15 cellular contexts compared by ENCODE assay signal in genomic region chr22:46815559-46815895, GRCh38. TPM values are rescaled to one million over a fixed set of nuclear protein-coding genes. Genes with fewer than 3 reads are reported as not detected.
A peak's percentile ranks its signal among the peaks of the same experiment; 100 is the strongest.
DNase-seq lines count a peak whose midpoint lies in the region; ATAC-seq and TF ChIP-seq lines count a peak whose summit lies in the region.
"Had no signal": no experiment of that assay in that cellular context is flagged by ENCODE, and none has a peak within 500 bp of the region (broad histone marks: within the 10 kb centered on the region; RNA-seq: fewer than 3 reads in every experiment).

No MANE protein-coding gene starts in this region.

- DNase-seq in Caco-2 (no peak), RWPE2 (ENCODE audit: low spot score) (no peak), kidney tubule cell (ENCODE audit: low spot score) (peak; percentile 9), progenitor cell of endocrine pancreas (ENCODE audit: low spot score, unreplicated experiment) (no peak), brain microvascular endothelial cell (no peak), Kasumi-1 (lab: John Stamatoyannopoulos, UW) (no peak)
- DNase-seq in activated CD8-positive, alpha-beta memory T cell treated with anti-CD3 and anti-CD28 coated beads for 24 hours: no peak
- DNase-seq in central memory CD4-positive, alpha-beta T cell: no peak
- DNase-seq: dermis blood vessel endothelial cell; heart left ventricle; NCI-H1417 treated with DMSO at 0.1 percent for 48 hours; SIG-M5; stimulated activated CD4-positive, alpha-beta T cell treated with anti-CD3 and anti-CD28 coated beads, Interleukin-12 subunit alpha, Interleukin-12 subunit beta, amount 100 ng/mL, for 4 hours had no signal

- CTCF ChIA-PET in Caco-2 (lab: Charles Lee): interaction anchor here (1.0 kb wide), 1 partner anchor 14 kb away, joined by 3 read pairs; no protein-coding TSS in a partner anchor

- no TSS peak for BruUV-seq in Caco-2 (replicated peaks; lab: Mats Ljungman, UMichigan)

- H3K36me3 ChIP-seq in Caco-2 (ENCODE audit: control insufficient read depth, insufficient read depth, low read length) (no peaks in the 10 kb centered on the region), RWPE2 (ENCODE audit: low read depth) (peaks cover 10% of the 10 kb centered on the region), brain microvascular endothelial cell (replicated peaks) (no peaks in the 10 kb centered on the region)
- H3K36me3 ChIP-seq: prostate gland had no signal

- H3K9me3 Mint-ChIP-seq in Caco-2 (ENCODE audit: unreplicated experiment) (no peaks in the 10 kb centered on the region), progenitor cell of endocrine pancreas (ENCODE audit: low read depth) (peaks cover 7% of the 10 kb centered on the region)

- POLR2A ChIA-PET in Caco-2 (lab: Charles Lee): no interaction called here

- no peak overlapping the region for H3K4me3 Mint-ChIP-seq in Caco-2 (ENCODE audit: unreplicated experiment)
- H3K4me3 Mint-ChIP-seq in progenitor cell of endocrine pancreas (ENCODE audit: low read depth): no peak overlapping the region

- H3K9me3 ChIP-seq in Caco-2 (no peaks in the 10 kb centered on the region), RWPE2 (ENCODE audit: severe bottlenecking) (no peaks in the 10 kb centered on the region)
- H3K9me3 ChIP-seq: prostate gland had no signal

- no peaks in the 10 kb centered on the region for H3K27me3 ChIP-seq in Caco-2 (replicated peaks; ENCODE audit: control insufficient read depth, insufficient read depth, low read length)
- no peaks in the 10 kb centered on the region for H3K27me3 ChIP-seq in RWPE2 (ENCODE audit: insufficient read depth, poor library complexity, severe bottlenecking)
- no peaks in the 10 kb centered on the region for H3K27me3 ChIP-seq in brain microvascular endothelial cell (replicated peaks)
- H3K27me3 ChIP-seq: heart left ventricle had no signal

- no peaks in the 10 kb centered on the region for H3K27me3 Mint-ChIP-seq in Caco-2 (ENCODE audit: insufficient read depth, unreplicated experiment)
- H3K27me3 Mint-ChIP-seq in progenitor cell of endocrine pancreas: no peaks in the 10 kb centered on the region

- H3K4me1 Mint-ChIP-seq in Caco-2 (ENCODE audit: low read depth, unreplicated experiment) (peaks cover 17% of the 10 kb centered on the region), progenitor cell of endocrine pancreas (ENCODE audit: low read depth) (peaks cover 26% of the 10 kb centered on the region)

- TF ChIP-seq CTCF in Caco-2 (IDR thresholded peaks at IDR 0.05; ENCODE audit: insufficient read depth in 1 of 2, low read depth in 1 of 2, low read length in 1 of 2, severe bottlenecking in 1 of 2, unreplicated experiment in 1 of 2) (no peak), RWPE2 (IDR thresholded peaks at IDR 0.05; ENCODE audit: poor library complexity, severe bottlenecking) (no peak), progenitor cell of endocrine pancreas (IDR thresholded peaks at IDR 0.05; ENCODE audit: unreplicated experiment) (no peak), brain microvascular endothelial cell (IDR thresholded peaks at IDR 0.05; ENCODE audit: low read depth, low read length, missing control alignments) (no peak)

- intact Hi-C loops in Caco-2 (cut with micrococcal nuclease; ENCODE audit: unreplicated experiment): no loop called here

- no peak for ATAC-seq in RWPE2 (ENCODE audit: low read depth)

- H3K27ac ChIP-seq in RWPE2 (ENCODE audit: poor library complexity, severe bottlenecking): peak overlapping the region; percentile 35
- no peak overlapping the region for H3K27ac ChIP-seq in brain microvascular endothelial cell
- H3K27ac ChIP-seq: HL-60, prostate gland had no signal

- H3K4me1 ChIP-seq in Caco-2 (peaks cover 26% of the 10 kb centered on the region), RWPE2 (ENCODE audit: insufficient read depth, poor library complexity, severe bottlenecking) (peaks cover 10% of the 10 kb centered on the region)
- H3K4me1 ChIP-seq: prostate gland had no signal

- H3K36me3 Mint-ChIP-seq in Caco-2 (ENCODE audit: insufficient read depth, unreplicated experiment): peaks cover 17% of the 10 kb centered on the region
- H3K36me3 Mint-ChIP-seq in progenitor cell of endocrine pancreas (ENCODE audit: insufficient read depth): peaks cover 26% of the 10 kb centered on the region

- H3K4me3 ChIP-seq in Caco-2 (ENCODE audit: low read depth, low read length): no peak overlapping the region
- H3K4me3 ChIP-seq in RWPE2 (ENCODE audit: severe bottlenecking): no peak overlapping the region
- no peak overlapping the region for H3K4me3 ChIP-seq in brain microvascular endothelial cell (ENCODE audit: low read depth, low read length)
- H3K4me3 ChIP-seq: heart left ventricle, prostate gland had no signal

- in situ Hi-C loops in brain microvascular endothelial cell (cut with HindIII; ENCODE audit: low pct_ligation_motif_present, low sequenced_read_pairs): no loop called here

- H3K27ac Mint-ChIP-seq in Caco-2 (ENCODE audit: unreplicated experiment) (peak overlapping the region; percentile 67), progenitor cell of endocrine pancreas (peak overlapping the region; percentile 7)

RNA-seq across cellular contexts. Expression of gene TBC1D22A, which starts 53.1 kb away (rescaled TPM):
- total RNA-seq in Caco-2 (2022) (26.7 and 32.6 TPM in 2 replicates), progenitor cell of endocrine pancreas (23.2 and 24.2 TPM in 2 replicates)
